In genomic region chr1:34758751-34759150, GRCh38 we compare ENCODE assay signal across 21 cellular contexts. TPM values are rescaled to one million over a fixed set of nuclear protein-coding genes. Genes with fewer than 3 reads are reported as not detected.
DNase-seq lines count a peak whose midpoint lies in the region; ATAC-seq and TF ChIP-seq lines count a peak whose summit lies in the region.
"Had no signal": no experiment of that assay in that cellular context is flagged by ENCODE, and none has a peak within 500 bp of the region (broad histone marks: within the 10 kb centered on the region; RNA-seq: fewer than 3 reads in every experiment).

No MANE protein-coding gene starts in this region.

- peaks cover 18% of the 10 kb centered on the region for H3K36me3 ChIP-seq in RWPE2 (ENCODE audit: low read depth)
- H3K36me3 ChIP-seq: BLaER1 treated with 17β-estradiol and CSF1 and Interleukin-3, amounts not matched to agents 10 nM and 100 nM had no signal

- H3K27ac ChIP-seq in RWPE2 (ENCODE audit: poor library complexity, severe bottlenecking), result peak overlapping the region; percentile 56
- H3K27ac ChIP-seq: A549; BLaER1 treated with 17β-estradiol and CSF1 and Interleukin-3, amounts not matched to agents 10 nM and 100 nM had no signal

- DNase-seq in Calu3 (no peak), RWPE2 (ENCODE audit: low spot score) (no peak), glomerular visceral epithelial cell (ENCODE audit: extremely low spot score) (peak; percentile 72), islet precursor cell (no peak), NCI-H446 (lab: John Stamatoyannopoulos, UW) (no peak), activated gamma-delta T cell (lab: John Stamatoyannopoulos, UW) (no peak)
- DNase-seq: CD8-positive, alpha-beta T cell; GOT3; NCI-H1105 treated with DMSO at 0.1 percent for 48 hours; NCI-H1694; NCI-H2081 treated with DMSO at 0.1 percent for 48 hours; NCI-H510A; NCI-H748 treated with DMSO at 0.1 percent for 48 hours; NK-92 treated with Interleukin-12 subunit alpha and Interleukin-12 subunit beta, amount 100 ng/mL, for 24 hours; SIG-M5 had no signal

- intact Hi-C loops in Calu3 (cut with micrococcal nuclease; ENCODE audit: unreplicated experiment), result no loop called here

- no peaks in the 10 kb centered on the region for H3K9me3 ChIP-seq in RWPE2 (ENCODE audit: severe bottlenecking)
- H3K9me3 ChIP-seq: A549; BLaER1 treated with 17β-estradiol and CSF1 and Interleukin-3, amounts not matched to agents 10 nM and 100 nM had no signal

- TSS peak; percentile 65 for BruUV-seq in Calu3 (replicated peaks; lab: Mats Ljungman, UMichigan)

- peaks cover 48% of the 10 kb centered on the region for H3K4me1 ChIP-seq in RWPE2 (ENCODE audit: insufficient read depth, poor library complexity, severe bottlenecking)

- CTCF ChIA-PET in Calu3 (lab: Charles Lee), result interaction anchor here (0.7 to 1.8 kb wide), 3 partner anchors 10 to 23 kb away, joined by 4 to 10 read pairs (median 4); no protein-coding TSS in a partner anchor

- no peaks in the 10 kb centered on the region for H3K27me3 ChIP-seq in RWPE2 (ENCODE audit: insufficient read depth, poor library complexity, severe bottlenecking)
- H3K27me3 ChIP-seq: BLaER1 treated with 17β-estradiol and CSF1 and Interleukin-3, amounts not matched to agents 10 nM and 100 nM had no signal

- H3K36me3 Mint-ChIP-seq in Calu3 (ENCODE audit: insufficient read depth, unreplicated experiment) (peaks cover 13% of the 10 kb centered on the region), nephron (ENCODE audit: low read depth) (no peaks in the 10 kb centered on the region)
- H3K36me3 Mint-ChIP-seq: CD8-positive, alpha-beta T cell had no signal

- no peaks in the 10 kb centered on the region for H3K27me3 Mint-ChIP-seq in Calu3 (ENCODE audit: unreplicated experiment)
- H3K27me3 Mint-ChIP-seq in nephron (ENCODE audit: low read depth), result peaks cover 8% of the 10 kb centered on the region

- H3K4me3 Mint-ChIP-seq in Calu3 (ENCODE audit: low read depth, unreplicated experiment) (no peak overlapping the region), nephron (no peak overlapping the region)
- H3K4me3 Mint-ChIP-seq: CD8-positive, alpha-beta T cell had no signal

- no peak overlapping the region for H3K27ac Mint-ChIP-seq in Calu3 (ENCODE audit: unreplicated experiment)
- H3K27ac Mint-ChIP-seq in nephron, result peak overlapping the region in 2 of 3 experiments; percentile 61 to 67
- H3K27ac Mint-ChIP-seq: CD8-positive, alpha-beta T cell had no signal

- no peak for ATAC-seq in RWPE2 (ENCODE audit: low read depth)
- no peak for ATAC-seq in HG02973 (IDR thresholded peaks at IDR 0.05; ENCODE audit: unreplicated experiment)
- ATAC-seq: A549; CD8-positive, alpha-beta T cell had no signal

- TF ChIP-seq CTCF in Calu3 (IDR thresholded peaks at IDR 0.05; ENCODE audit: unreplicated experiment) (no peak), RWPE2 (IDR thresholded peaks at IDR 0.05; ENCODE audit: poor library complexity, severe bottlenecking) (no peak), nephron (IDR thresholded peaks at IDR 0.05; ENCODE audit: unreplicated experiment in 3 of 3) (no peak)

- H3K4me3 ChIP-seq in RWPE2 (ENCODE audit: severe bottlenecking), result no peak overlapping the region
- H3K4me3 ChIP-seq: A549; BLaER1 treated with 17β-estradiol and CSF1 and Interleukin-3, amounts not matched to agents 10 nM and 100 nM had no signal

- H3K4me1 Mint-ChIP-seq in Calu3 (ENCODE audit: low read depth, unreplicated experiment) (peaks cover 33% of the 10 kb centered on the region), nephron (no peaks in the 10 kb centered on the region)

- H3K9me3 Mint-ChIP-seq in Calu3 (ENCODE audit: low read depth, unreplicated experiment) (peaks cover 2% of the 10 kb centered on the region), nephron (no peaks in the 10 kb centered on the region)
- H3K9me3 Mint-ChIP-seq: CD8-positive, alpha-beta T cell had no signal

RNA-seq across cellular contexts. Expression of gene GJB4, which starts 0.8 kb away (rescaled TPM):
- total RNA-seq in Calu3 (2022), result 2.5 and 2.6 TPM in 2 replicates
- total RNA-seq: CD8-positive, alpha-beta T cell; OCI-LY7; RPMI7951 had no signal

RNA-seq across cellular contexts. Expression of gene GJB5, which starts 3.9 kb away (rescaled TPM):
- 0.73 and 1.1 TPM in 2 replicates for total RNA-seq in Calu3 (2022)
- total RNA-seq: CD8-positive, alpha-beta T cell; OCI-LY7; RPMI7951 had no signal

RNA-seq across cellular contexts. Expression of gene GJB3, which starts 22.3 kb away (rescaled TPM):
- total RNA-seq in Calu3 (2022), result 23.1 and 23.5 TPM in 2 replicates
- total RNA-seq: CD8-positive, alpha-beta T cell; OCI-LY7; RPMI7951 had no signal

RNA-seq across cellular contexts. Expression of gene GJA4, which starts 34.0 kb away (rescaled TPM):
- not detected in 2 replicates for total RNA-seq in Calu3 (2022)
- total RNA-seq: CD8-positive, alpha-beta T cell; OCI-LY7; RPMI7951 had no signal
